7 cellular contexts compared by ENCODE assay signal in the genomic region with DNA sequence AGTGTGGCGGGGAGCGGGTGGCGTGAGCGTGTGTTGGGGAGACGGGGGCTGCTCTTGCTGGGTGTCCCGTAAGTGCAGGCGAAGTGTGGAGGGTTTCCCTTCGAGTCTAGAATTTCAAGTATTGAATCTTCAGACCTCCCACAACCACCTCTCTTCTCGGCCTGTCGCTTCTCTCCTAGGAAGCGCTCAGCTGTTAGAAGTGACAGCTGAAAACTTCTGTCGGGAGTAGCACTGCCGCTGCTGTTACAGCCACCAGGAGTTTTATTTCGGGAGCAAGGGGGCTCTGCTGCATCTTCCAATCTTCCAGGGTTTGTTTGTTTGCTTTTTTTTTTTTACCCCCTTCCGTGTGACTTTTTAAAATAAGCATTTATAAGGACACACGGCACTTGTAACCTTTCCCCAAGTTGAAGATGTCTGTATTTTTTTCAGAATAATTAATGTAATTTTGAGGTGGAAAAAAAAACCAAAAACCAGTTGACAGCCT. TPM values are rescaled to one million over a fixed set of nuclear protein-coding genes. Genes with fewer than 3 reads are reported as not detected.
DNase-seq lines count a peak whose midpoint lies in the region; ATAC-seq, FAIRE-seq and TF ChIP-seq lines count a peak whose summit lies in the region.

No MANE protein-coding gene starts in this region.

- no peaks in the 10 kb centered on the region for H3K9me3 Mint-ChIP-seq in GM23338

- intact Hi-C loops in colonic mucosa (cut with DNase I), result no loop called here

- DNase-seq in DMS 273 (lab: John Stamatoyannopoulos, UW; ENCODE audit: unreplicated experiment), result peak; percentile 73
- DNase-seq in GM23338 (ENCODE audit: low spot score), result peak; percentile 63
- peak; percentile 47 for DNase-seq in colonic mucosa
- peak; percentile 13 for DNase-seq in medulla oblongata (ENCODE audit: extremely low spot score)
- DNase-seq in urothelium cell line (ENCODE audit: low spot score), result peak; percentile 60
- DNase-seq in NCI-H2081 treated with DMSO at 0.1 percent for 48 hours (lab: John Stamatoyannopoulos, UW), result no peak

- TF ChIP-seq CTCF in GM23338 (conservative IDR thresholded peaks at IDR 0.05; ENCODE audit: low read depth in 2 of 2), result no peak
- TF ChIP-seq CTCF in colonic mucosa (IDR thresholded peaks at IDR 0.05), result no peak

- H3K27ac Mint-ChIP-seq in GM23338, result no peak overlapping the region; the same call in 1 of the 2 replicates

- H3K36me3 Mint-ChIP-seq in GM23338 (ENCODE audit: low read depth), result peaks cover 10% of the 10 kb centered on the region

- no peaks in the 10 kb centered on the region for H3K27me3 ChIP-seq in GM23338 (ENCODE audit: insufficient read depth)
- no peaks in the 10 kb centered on the region for H3K27me3 ChIP-seq in colonic mucosa

- FAIRE-seq in urothelium cell line (lab: Jason Lieb, UNC), result no peak

- peaks cover 6% of the 10 kb centered on the region; the same call in 1 of the 2 replicates for H3K4me1 ChIP-seq in GM23338 (ENCODE audit: insufficient read depth)
- no peaks in the 10 kb centered on the region for H3K4me1 ChIP-seq in colonic mucosa

- H3K79me2 ChIP-seq in GM23338 (replicated peaks; ENCODE audit: insufficient read depth), result peaks cover 73% of the 10 kb centered on the region

- H3K9me2 ChIP-seq in GM23338 (ENCODE audit: insufficient read depth), result no peaks in the 10 kb centered on the region

- H3K4me3 ChIP-seq in GM23338 (peak overlapping the region; percentile 76), colonic mucosa (peak overlapping the region; percentile 99)

- peak overlapping the region; percentile 76 for H3K4me2 ChIP-seq in GM23338

- no peaks in the 10 kb centered on the region for H3K9me3 ChIP-seq in colonic mucosa

- H3K27ac ChIP-seq in GM23338 (ENCODE audit: low read depth) (no peak overlapping the region), colonic mucosa (peak overlapping the region; percentile 85)

- H3K27me3 Mint-ChIP-seq in GM23338 (ENCODE audit: insufficient read depth, low read depth, poor library complexity), result peaks cover 15% of the 10 kb centered on the region

- H2AFZ ChIP-seq in GM23338, result peak overlapping the region; percentile 94

- H3K4me3 Mint-ChIP-seq in GM23338, result peak overlapping the region; percentile 97

- peak overlapping the region; percentile 78 to 97 for H3K9ac ChIP-seq in colonic mucosa (ENCODE audit: low read depth in 2 of 2, low read length in 2 of 2)

- H3K36me3 ChIP-seq in GM23338 (ENCODE audit: insufficient read depth) (no peaks in the 10 kb centered on the region), colonic mucosa (no peaks in the 10 kb centered on the region)

- H3K4me1 Mint-ChIP-seq in GM23338, result peaks cover 10% of the 10 kb centered on the region; the same call in 2 of the 3 replicates

- ATAC-seq in GM23338, result peak; percentile 39

- no peaks in the 10 kb centered on the region; the same call in 1 of the 2 replicates for H3F3A ChIP-seq in GM23338 (replicated peaks; ENCODE audit: low read depth)

- H4K20me1 ChIP-seq in GM23338 (replicated peaks; ENCODE audit: insufficient read depth), result peaks cover 16% of the 10 kb centered on the region; the same call in 1 of the 2 replicates

TF ChIP-seq in GM23338, 12 proteins besides CTCF, POLR2A, EP300 and RAD21 (continues in another document):
- no peak for TF ChIP-seq STAT1 (IDR thresholded peaks at IDR 0.05; ENCODE audit: unreplicated experiment)
- no peak for TF ChIP-seq JUNB (IDR thresholded peaks at IDR 0.05; ENCODE audit: unreplicated experiment)
- TF ChIP-seq EZH2 (IDR thresholded peaks at IDR 0.05; ENCODE audit: low read depth, unreplicated experiment), result no peak
- no peak for TF ChIP-seq ZNF331 (CRISPR knock-in tag; IDR thresholded peaks at IDR 0.05; ENCODE audit: low read depth)
- TF ChIP-seq REST (IDR thresholded peaks at IDR 0.05; ENCODE audit: unreplicated experiment), result no peak

TF ChIP-seq in PFSK-1, 5 proteins besides CTCF, POLR2A, EP300 and RAD21:
- TF ChIP-seq SIN3A (IDR thresholded peaks at IDR 0.05; ENCODE audit: borderline replicate concordance, insufficient read depth, low read length) (peak; percentile 96), FOXP2 (optimal IDR thresholded peaks at IDR 0.05; ENCODE audit: borderline replicate concordance, extremely low read depth, extremely low read length, insufficient read depth) (no peak)
TF ChIP-seq in PFSK-1: peak in this region for 1.

RNA-seq across cellular contexts. Expression of gene RPS6KB1, which starts 0.7 kb away (rescaled TPM):
- 15.1 and 19.5 TPM in 2 replicates for total RNA-seq in GM23338 (2014; rRNA removed; shearing (Covaris generic))
- polyA plus RNA-seq in GM23338 (2016; fragmentation: Nextera tagmentation; extraction: Ambion mirVana), result 20.4 and 21.7 TPM in 2 replicates
- 29.6 TPM for polyA plus RNA-seq in PFSK-1 (2012; ENCODE audit: insufficient read length, low read depth)
- 10 to 100 TPM; 24.1 to 26.8 TPM for total RNA-seq in colonic mucosa

RNA-seq across cellular contexts. Expression of gene TUBD1, which starts 0.9 kb away (rescaled TPM):
- total RNA-seq in GM23338 (2014; rRNA removed; shearing (Covaris generic)), result 13.8 and 17.6 TPM in 2 replicates
- polyA plus RNA-seq in GM23338 (2016; fragmentation: Nextera tagmentation; extraction: Ambion mirVana), result 10.1 and 11.6 TPM in 2 replicates
- polyA plus RNA-seq in PFSK-1 (2012; ENCODE audit: insufficient read length, low read depth), result 5.3 TPM
- 1 to 10 TPM; 5.9 to 7.9 TPM for total RNA-seq in colonic mucosa
